ENCODE assay signal across 1 cellular context in genomic region chr2:226403360-226403759, GRCh38.
TF ChIP-seq lines count a peak whose summit lies in the region.

No MANE protein-coding gene starts in this region.

TF ChIP-seq in IMR-90, 13 proteins besides CTCF, POLR2A, EP300 and RAD21 (continued from another document):
- no peak for TF ChIP-seq MAFK (IDR thresholded peaks at IDR 0.05; ENCODE audit: low read depth, low read length)
- TF ChIP-seq MXI1 (IDR thresholded peaks at IDR 0.05; ENCODE audit: borderline replicate concordance, low read depth, low read length): no peak
- TF ChIP-seq FOS (IDR thresholded peaks at IDR 0.05; ENCODE audit: low read depth, low read length): no peak
- no peak for TF ChIP-seq NFE2L2 (IDR thresholded peaks at IDR 0.05; ENCODE audit: low read depth, low read length)
- no peak for TF ChIP-seq BHLHE40 (IDR thresholded peaks at IDR 0.05; ENCODE audit: low read depth, low read length)
- no peak for TF ChIP-seq ELK1 (IDR thresholded peaks at IDR 0.05; ENCODE audit: borderline replicate concordance, low read depth, low read length)
